In genomic region chr1:52733368-52733767, GRCh38 we compare ENCODE assay signal across 32 cellular contexts.
"Had no signal": no experiment of that assay in that cellular context is flagged by ENCODE, and none has a peak within 500 bp of the region (broad histone marks: within the 10 kb centered on the region; RNA-seq: fewer than 3 reads in every experiment).

No MANE protein-coding gene starts in this region.

- H3K4me3 ChIP-seq: ascending aorta, breast epithelium, cardiac muscle cell, colonic mucosa, esophagus squamous epithelium had no signal

- FAIRE-seq: endometrium, endothelial cell of umbilical vein had no signal

- H3K9me3 ChIP-seq: ascending aorta, breast epithelium, colonic mucosa, esophagus squamous epithelium had no signal

- DNase-seq: activated CD4-positive, alpha-beta memory T cell treated with anti-CD3 and anti-CD28 coated beads for 36 hours; activated CD4-positive, alpha-beta T cell treated with anti-CD3 and anti-CD28 coated beads for 36 hours; activated CD4-positive, alpha-beta T cell treated with anti-CD3 and anti-CD28 coated beads, Interleukin-2, amount 10 ng/mL, durations not matched to agents 24 days and 14 days; activated CD4-positive, CD25-positive, alpha-beta regulatory T cell; activated CD4-positive, CD25-positive, alpha-beta regulatory T cell treated with anti-CD3 and anti-CD28 coated beads, Interleukin-2, amount 50 U/mL, for 72 hours; activated CD8-positive, alpha-beta memory T cell treated with anti-CD3 and anti-CD28 coated beads, Interleukin-2, amount 10 ng/mL, durations not matched to agents 7 days and 5 days; activated CD8-positive, alpha-beta memory T cell treated with anti-CD3 and anti-CD28 coated beads, Interleukin-2, amount 50 U/mL, for 4 hours; activated CD8-positive, alpha-beta T cell treated with anti-CD3 and anti-CD28 coated beads, Interleukin-2, amount 10 ng/mL, durations not matched to agents 7 days and 5 days; activated gamma-delta T cell; activated naive CD4-positive, alpha-beta T cell; activated naive CD4-positive, alpha-beta T cell treated with anti-CD3 and anti-CD28 coated beads, Interleukin-2, amount 10 ng/mL, durations not matched to agents 7 days and 5 days; activated naive CD8-positive, alpha-beta T cell treated with anti-CD3 and anti-CD28 coated beads, Interleukin-2, amount 10 ng/mL, durations not matched to agents 7 days and 5 days; activated T-cell treated with anti-CD3 and anti-CD28 coated beads, Interleukin-2, amount 50 U/mL, for 1 hour; activated T-cell treated with anti-CD3 and anti-CD28 coated beads, Interleukin-2, amount 50 U/mL, for 72 hours; central memory CD4-positive, alpha-beta T cell; cerebellar nuclear complex; colonic mucosa; effector CD8-positive, alpha-beta T cell; esophagus squamous epithelium; foreskin melanocyte; head of caudate nucleus; T-helper 1 cell; T-helper 17 cell; T1000; WERI-Rb-1 had no signal

- H3K27ac ChIP-seq: ascending aorta, breast epithelium, cardiac muscle cell, colonic mucosa, epithelial cell of prostate, esophagus squamous epithelium, WERI-Rb-1 had no signal

- H3K4me1 ChIP-seq: breast epithelium, colonic mucosa had no signal

- ATAC-seq: activated CD4-positive, alpha-beta T cell treated with anti-CD3 and anti-CD28 coated beads for 36 hours; activated CD8-positive, alpha-beta memory T cell treated with anti-CD3 and anti-CD28 coated beads, Interleukin-2, amount 10 ng/mL, durations not matched to agents 7 days and 5 days; activated CD8-positive, alpha-beta T cell treated with anti-CD3 and anti-CD28 coated beads, Interleukin-2, amount 10 ng/mL, durations not matched to agents 7 days and 5 days; activated naive CD4-positive, alpha-beta T cell treated with anti-CD3 and anti-CD28 coated beads, Interleukin-2, amount 50 U/mL, for 72 hours; activated T-cell treated with anti-CD3 and anti-CD28 coated beads, Interleukin-2, amount 50 U/mL, for 72 hours; T-helper 17 cell had no signal

- H3K27me3 ChIP-seq: ascending aorta, breast epithelium, cardiac muscle cell, colonic mucosa, esophagus squamous epithelium had no signal

- H3K36me3 ChIP-seq: ascending aorta, breast epithelium, cardiac muscle cell, colonic mucosa had no signal
